In the genomic region with DNA sequence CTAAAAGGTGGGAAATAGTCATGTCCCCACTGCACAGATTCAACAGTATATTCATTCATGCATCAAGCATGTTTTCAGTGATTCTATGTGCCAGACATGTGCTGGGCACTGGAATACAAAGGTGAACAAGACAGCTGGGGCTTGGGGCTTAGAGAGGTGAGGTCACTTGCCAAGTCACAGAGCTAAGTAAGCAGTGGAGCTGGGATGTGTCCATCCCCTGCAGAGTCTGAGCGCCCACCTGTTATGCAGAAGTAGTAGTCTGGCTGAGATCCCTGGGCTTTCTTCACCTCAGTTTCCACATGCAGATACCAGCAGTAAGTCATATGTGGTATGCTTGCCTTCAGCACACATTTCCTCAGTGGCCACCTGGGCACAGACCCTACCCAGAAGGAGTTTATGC, we compare ENCODE assay signal across 26 cellular contexts.
"Had no signal": no experiment of that assay in that cellular context is flagged by ENCODE, and none has a peak within 500 bp of the region (broad histone marks: within the 10 kb centered on the region; RNA-seq: fewer than 3 reads in every experiment).

No MANE protein-coding gene starts in this region.

- H3K9me3 Mint-ChIP-seq: naive B cell; natural killer cell; nephron; neural progenitor cell; stimulated activated effector memory CD8-positive, alpha-beta T cell treated with anti-CD3 and anti-CD28 coated beads, Interleukin-12 subunit alpha, Interleukin-12 subunit beta, amount 100 ng/mL, for 72 hours; stimulated activated naive B cell treated with anti-CD40 and anti-IgM and Interleukin-4, amounts not matched to agents 10 μg/mL and 1 μg/mL and 100 μg/mL, for 72 hours; stimulated activated naive CD8-positive, alpha-beta T cell treated with anti-CD3 and anti-CD28 coated beads, Interleukin-15, Interleukin-2, amounts not matched to agents 100 ng/mL and 50 ng/mL, for 24 hours had no signal

- H3K9me3 ChIP-seq: ovary, prostate gland, right lobe of liver, sigmoid colon, stomach, thoracic aorta, thyroid gland, tibial nerve, upper lobe of left lung, uterus had no signal

- H3K27ac ChIP-seq: neural progenitor cell, ovary, prostate gland, right lobe of liver, sigmoid colon, stomach, thoracic aorta, thyroid gland, tibial nerve, upper lobe of left lung, uterus had no signal

- H3K4me1 ChIP-seq: prostate gland, right lobe of liver, stomach, thyroid gland, tibial nerve, upper lobe of left lung, uterus had no signal

- H3K27me3 ChIP-seq: ovary, right lobe of liver, sigmoid colon, stomach, thyroid gland, tibial nerve, uterus had no signal

- ATAC-seq: natural killer cell; right cardiac atrium; right lobe of liver; stimulated activated effector memory CD8-positive, alpha-beta T cell treated with anti-CD3 and anti-CD28 coated beads, Interleukin-12 subunit alpha, Interleukin-12 subunit beta, amount 100 ng/mL, for 72 hours; stimulated activated naive B cell treated with anti-CD40 and anti-IgM and Interleukin-4, amounts not matched to agents 10 μg/mL and 1 μg/mL and 100 μg/mL, for 72 hours had no signal

- H3K4me2 ChIP-seq: neural progenitor cell had no signal

- H3K9ac ChIP-seq: neural progenitor cell had no signal

- DNase-seq: naive B cell; natural killer cell; occipital lobe; ovary; right cardiac atrium; right lobe of liver; sigmoid colon; small intestine; stimulated activated CD4-positive, alpha-beta T cell treated with anti-CD3 and anti-CD28 coated beads, Interleukin-15, amount 100 ng/mL, for 24 hours; stimulated activated CD4-positive, alpha-beta T cell treated with anti-CD3 and anti-CD28 coated beads, Interleukin-2, amount 100 ng/mL, for 24 hours; stimulated activated CD4-positive, alpha-beta T cell treated with anti-CD3 and anti-CD28 coated beads, Interleukin-2, amount 100 ng/mL, for 48 hours; stimulated activated CD4-positive, alpha-beta T cell treated with anti-CD3 and anti-CD28 coated beads, Interleukin-4, amount 100 ng/mL, for 24 hours; stimulated activated naive B cell treated with anti-CD40 and anti-IgM and Interleukin-4, amounts not matched to agents 10 μg/mL and 1 μg/mL and 100 μg/mL, for 72 hours; stimulated activated naive CD4-positive, alpha-beta T cell treated with Interleukin-2 at 50 U/mL for 16 hours; stomach; thyroid gland; trophoblast cell; upper lobe of left lung; uterus had no signal

- H3K4me3 ChIP-seq: neural progenitor cell, ovary, prostate gland, right lobe of liver, sigmoid colon, stomach, thoracic aorta, thyroid gland, tibial nerve, upper lobe of left lung, uterus had no signal

- H3K4me3 Mint-ChIP-seq: natural killer cell; nephron; neural progenitor cell; stimulated activated effector memory CD8-positive, alpha-beta T cell treated with anti-CD3 and anti-CD28 coated beads, Interleukin-12 subunit alpha, Interleukin-12 subunit beta, amount 100 ng/mL, for 72 hours; stimulated activated naive B cell treated with anti-CD40 and anti-IgM and Interleukin-4, amounts not matched to agents 10 μg/mL and 1 μg/mL and 100 μg/mL, for 72 hours; stimulated activated naive CD8-positive, alpha-beta T cell treated with anti-CD3 and anti-CD28 coated beads, Interleukin-15, Interleukin-2, amounts not matched to agents 100 ng/mL and 50 ng/mL, for 24 hours had no signal

- H3K36me3 Mint-ChIP-seq: naive B cell; natural killer cell; neural progenitor cell; stimulated activated effector memory CD8-positive, alpha-beta T cell treated with anti-CD3 and anti-CD28 coated beads, Interleukin-12 subunit alpha, Interleukin-12 subunit beta, amount 100 ng/mL, for 72 hours; stimulated activated naive B cell treated with anti-CD40 and anti-IgM and Interleukin-4, amounts not matched to agents 10 μg/mL and 1 μg/mL and 100 μg/mL, for 72 hours had no signal

- H3K36me3 ChIP-seq: neural progenitor cell, ovary, prostate gland, right lobe of liver, sigmoid colon, stomach, thoracic aorta, thyroid gland, tibial nerve, upper lobe of left lung, uterus had no signal

- H2AFZ ChIP-seq: neural progenitor cell had no signal

- H3K4me1 Mint-ChIP-seq: naive B cell; natural killer cell; nephron; stimulated activated effector memory CD8-positive, alpha-beta T cell treated with anti-CD3 and anti-CD28 coated beads, Interleukin-12 subunit alpha, Interleukin-12 subunit beta, amount 100 ng/mL, for 72 hours; stimulated activated naive B cell treated with anti-CD40 and anti-IgM and Interleukin-4, amounts not matched to agents 10 μg/mL and 1 μg/mL and 100 μg/mL, for 72 hours had no signal

- H3K27ac Mint-ChIP-seq: naive B cell; natural killer cell; nephron; neural progenitor cell; stimulated activated effector memory CD8-positive, alpha-beta T cell treated with anti-CD3 and anti-CD28 coated beads, Interleukin-12 subunit alpha, Interleukin-12 subunit beta, amount 100 ng/mL, for 72 hours; stimulated activated naive B cell treated with anti-CD40 and anti-IgM and Interleukin-4, amounts not matched to agents 10 μg/mL and 1 μg/mL and 100 μg/mL, for 72 hours; stimulated activated naive CD8-positive, alpha-beta T cell treated with anti-CD3 and anti-CD28 coated beads, Interleukin-15, Interleukin-2, amounts not matched to agents 100 ng/mL and 50 ng/mL, for 24 hours had no signal
